Comparison of ENCODE assay signal across 9 cellular contexts in the genomic region with DNA sequence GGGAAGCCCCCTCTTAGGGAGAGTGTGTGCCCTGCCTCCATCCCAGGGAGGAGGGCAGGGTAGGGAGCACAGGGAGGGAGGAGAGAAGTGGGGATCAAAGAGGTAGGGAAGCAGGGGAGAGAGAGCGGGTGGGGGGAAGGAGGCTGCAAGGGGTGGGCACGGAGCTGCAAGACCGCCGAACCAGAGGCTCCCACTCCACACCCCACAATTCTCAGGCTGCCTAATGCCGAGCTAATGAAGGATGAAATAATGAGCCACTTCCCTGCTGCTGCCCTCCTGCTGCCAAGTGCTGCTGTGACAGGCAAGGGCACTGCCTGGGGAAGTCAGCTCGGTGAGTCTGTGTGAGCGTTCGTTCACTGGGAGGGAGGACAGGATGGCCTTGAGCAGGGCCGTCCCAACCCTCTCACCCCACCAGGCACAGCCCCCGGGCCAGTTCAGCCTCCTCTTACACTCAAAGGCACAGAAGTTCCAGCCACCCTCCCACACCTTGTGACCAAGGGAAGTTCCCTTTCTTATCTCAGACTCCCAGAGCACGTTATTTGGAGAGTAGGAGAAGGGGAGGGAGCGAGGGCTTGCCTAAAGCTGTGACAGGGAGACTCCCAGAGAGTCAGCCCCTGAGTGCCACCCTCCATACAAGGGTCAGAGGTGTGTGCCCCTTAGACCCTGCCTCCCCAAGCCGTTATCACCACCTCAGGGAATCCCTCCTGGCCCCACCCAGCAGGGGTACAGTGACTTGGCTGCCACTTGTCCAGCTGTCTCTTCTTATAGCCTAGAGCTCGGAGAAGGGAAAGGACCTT. TPM values are rescaled to one million over a fixed set of nuclear protein-coding genes. Genes with fewer than 3 reads are reported as not detected.
DNase-seq lines count a peak whose midpoint lies in the region; ATAC-seq and TF ChIP-seq lines count a peak whose summit lies in the region.
"Had no signal": no experiment of that assay in that cellular context is flagged by ENCODE, and none has a peak within 500 bp of the region (broad histone marks: within the 10 kb centered on the region; RNA-seq: fewer than 3 reads in every experiment).

No MANE protein-coding gene starts in this region.

- CTCF ChIA-PET in naive thymus-derived CD4-positive, alpha-beta T cell (lab: Charles Lee) = interaction anchor here (1.2 kb wide), 1 partner anchor 69 kb away, joined by 3 read pairs; no protein-coding TSS in a partner anchor
- CTCF ChIA-PET in RWPE1 (lab: Yijun Ruan, JAX) = no interaction called here

- POLR2A ChIA-PET in naive thymus-derived CD4-positive, alpha-beta T cell (lab: Charles Lee) = no interaction called here
- POLR2A ChIA-PET in RWPE1 (lab: Yijun Ruan, JAX; ENCODE audit: low non-redundant PET) = no interaction called here

- peak overlapping the region; percentile 65 for H3K4me3 Mint-ChIP-seq in endothelial cell (ENCODE audit: unreplicated experiment)
- H3K4me3 Mint-ChIP-seq in naive thymus-derived CD4-positive, alpha-beta T cell = no peak overlapping the region

- peaks cover 18% of the 10 kb centered on the region for H3K4me1 Mint-ChIP-seq in endothelial cell (ENCODE audit: unreplicated experiment)
- peaks cover 0 to 21% (median 13%) of the 10 kb centered on the region in 7 donors for H3K4me1 Mint-ChIP-seq in naive thymus-derived CD4-positive, alpha-beta T cell

- H3K27me3 Mint-ChIP-seq in endothelial cell (ENCODE audit: unreplicated experiment) = peaks cover 20% of the 10 kb centered on the region
- no peaks in the 10 kb centered on the region for H3K27me3 Mint-ChIP-seq in naive thymus-derived CD4-positive, alpha-beta T cell

- peak; percentile 71 for DNase-seq in GF-D8 (lab: John Stamatoyannopoulos, UW)
- peak; percentile 33 for DNase-seq in NCI-H1092 treated with DMSO at 0.1 percent for 48 hours (lab: John Stamatoyannopoulos, UW)
- peak; percentile 50 for DNase-seq in endothelial cell (ENCODE audit: low spot score)
- DNase-seq in naive thymus-derived CD4-positive, alpha-beta T cell = no peak
- no peak for DNase-seq in midbrain (lab: John Stamatoyannopoulos, UW)
- no peak for DNase-seq in RWPE1 (ENCODE audit: low spot score)

- TF ChIP-seq CTCF in endothelial cell (IDR thresholded peaks at IDR 0.05; ENCODE audit: unreplicated experiment) = no peak
- no peak for TF ChIP-seq CTCF in RWPE1 (conservative IDR thresholded peaks at IDR 0.05; ENCODE audit: low read depth)

- ATAC-seq in naive thymus-derived CD4-positive, alpha-beta T cell = peak; percentile 64
- no peak for ATAC-seq in GM19351 (IDR thresholded peaks at IDR 0.05; ENCODE audit: unreplicated experiment)
- no peak for ATAC-seq in GM19452 (IDR thresholded peaks at IDR 0.05; ENCODE audit: unreplicated experiment)

- H3K36me3 ChIP-seq in naive thymus-derived CD4-positive, alpha-beta T cell (ENCODE audit: control insufficient read depth in 2 of 3, insufficient read depth in 3 of 3, low read length in 3 of 3) = peaks cover 0 to 29% (median 0%) of the 10 kb centered on the region in 3 experiments
- H3K36me3 ChIP-seq: thoracic aorta had no signal

- no peaks in the 10 kb centered on the region for H3K9me3 Mint-ChIP-seq in endothelial cell (ENCODE audit: unreplicated experiment)
- H3K9me3 Mint-ChIP-seq in naive thymus-derived CD4-positive, alpha-beta T cell = no peaks in the 10 kb centered on the region

- H3K27me3 ChIP-seq in naive thymus-derived CD4-positive, alpha-beta T cell (ENCODE audit: control insufficient read depth in 2 of 2, insufficient read depth in 2 of 2, low read length in 2 of 2) = no peaks in the 10 kb centered on the region

- no peak overlapping the region for H3K27ac Mint-ChIP-seq in endothelial cell (ENCODE audit: unreplicated experiment)
- peak overlapping the region in 1 of 9 donors; percentile 51 for H3K27ac Mint-ChIP-seq in naive thymus-derived CD4-positive, alpha-beta T cell

- no peaks in the 10 kb centered on the region for H3K4me1 ChIP-seq in naive thymus-derived CD4-positive, alpha-beta T cell (ENCODE audit: control insufficient read depth in 2 of 2, insufficient read depth in 2 of 2, low read length in 2 of 2)

- intact Hi-C loops in naive thymus-derived CD4-positive, alpha-beta T cell (cut with micrococcal nuclease) = no loop called here

- H3K9me3 ChIP-seq in naive thymus-derived CD4-positive, alpha-beta T cell (ENCODE audit: control insufficient read depth in 2 of 3, low read length in 3 of 3) = no peaks in the 10 kb centered on the region
- H3K9me3 ChIP-seq: thoracic aorta had no signal

- no peak overlapping the region for H3K27ac ChIP-seq in naive thymus-derived CD4-positive, alpha-beta T cell (ENCODE audit: low read depth, low read length)
- no peak overlapping the region for H3K27ac ChIP-seq in RWPE1
- H3K27ac ChIP-seq: thoracic aorta had no signal

- H3K36me3 Mint-ChIP-seq in endothelial cell (ENCODE audit: low read depth, unreplicated experiment) = peaks cover 8% of the 10 kb centered on the region
- peaks cover 0 to 16% (median 0%) of the 10 kb centered on the region in 5 donors for H3K36me3 Mint-ChIP-seq in naive thymus-derived CD4-positive, alpha-beta T cell

- H3K4me3 ChIP-seq in naive thymus-derived CD4-positive, alpha-beta T cell (ENCODE audit: low read length) = no peak overlapping the region
- H3K4me3 ChIP-seq: thoracic aorta had no signal

RNA-seq across cellular contexts. Expression of gene GLYCTK, which starts 12.4 kb away (rescaled TPM):
- total RNA-seq in endothelial cell (ENCODE audit: unreplicated experiment) = 22.4 TPM
- total RNA-seq in naive thymus-derived CD4-positive, alpha-beta T cell = 10 to 100 TPM; 24.3 to 38.3 (median 32.8) TPM
- 10 to 100 TPM in 1 of 2 donors, 1 to 10 TPM in 1; 8.0 to 15.5 TPM for polyA plus RNA-seq in naive thymus-derived CD4-positive, alpha-beta T cell

RNA-seq across cellular contexts. Expression of gene DNAH1, which starts 16.1 kb away (rescaled TPM):
- total RNA-seq in endothelial cell (ENCODE audit: unreplicated experiment) = 3.3 TPM
- total RNA-seq in naive thymus-derived CD4-positive, alpha-beta T cell = 10 to 100 TPM; 32.1 to 69.2 (median 49.0) TPM
- 1 to 10 TPM in 1 of 2 donors, under 1 TPM in 1; 0.35 to 1.7 TPM for polyA plus RNA-seq in naive thymus-derived CD4-positive, alpha-beta T cell

RNA-seq across cellular contexts. Expression of gene WDR82, which starts 21.6 kb away (rescaled TPM):
- 72.3 TPM for total RNA-seq in endothelial cell (ENCODE audit: unreplicated experiment)
- 100 to 1,000 TPM; 112 to 161 (median 135) TPM for total RNA-seq in naive thymus-derived CD4-positive, alpha-beta T cell
- 100 to 1,000 TPM; 127 to 181 TPM for polyA plus RNA-seq in naive thymus-derived CD4-positive, alpha-beta T cell

RNA-seq across cellular contexts. Expression of gene PPM1M, which starts 54.5 kb away (rescaled TPM):
- total RNA-seq in endothelial cell (ENCODE audit: unreplicated experiment) = 15.0 TPM
- 10 to 100 TPM; 55.8 to 81.0 (median 74.5) TPM for total RNA-seq in naive thymus-derived CD4-positive, alpha-beta T cell
- polyA plus RNA-seq in naive thymus-derived CD4-positive, alpha-beta T cell = 100 to 1,000 TPM in 1 of 2 donors, 10 to 100 TPM in 1; 68.8 to 135 TPM

Comparison
In these comparisons a context has a peak if more than half of its experiments do, and no peak if none do; other contexts are left out.
1. DNase-seq: peak in GF-D8 (single experiment), NCI-H1092 treated with DMSO at 0.1 percent for 48 hours (single experiment) and endothelial cell (single experiment); none in naive thymus-derived CD4-positive, alpha-beta T cell (0 of 9), midbrain (single experiment) and RWPE1 (single experiment).